In the genomic region with DNA sequence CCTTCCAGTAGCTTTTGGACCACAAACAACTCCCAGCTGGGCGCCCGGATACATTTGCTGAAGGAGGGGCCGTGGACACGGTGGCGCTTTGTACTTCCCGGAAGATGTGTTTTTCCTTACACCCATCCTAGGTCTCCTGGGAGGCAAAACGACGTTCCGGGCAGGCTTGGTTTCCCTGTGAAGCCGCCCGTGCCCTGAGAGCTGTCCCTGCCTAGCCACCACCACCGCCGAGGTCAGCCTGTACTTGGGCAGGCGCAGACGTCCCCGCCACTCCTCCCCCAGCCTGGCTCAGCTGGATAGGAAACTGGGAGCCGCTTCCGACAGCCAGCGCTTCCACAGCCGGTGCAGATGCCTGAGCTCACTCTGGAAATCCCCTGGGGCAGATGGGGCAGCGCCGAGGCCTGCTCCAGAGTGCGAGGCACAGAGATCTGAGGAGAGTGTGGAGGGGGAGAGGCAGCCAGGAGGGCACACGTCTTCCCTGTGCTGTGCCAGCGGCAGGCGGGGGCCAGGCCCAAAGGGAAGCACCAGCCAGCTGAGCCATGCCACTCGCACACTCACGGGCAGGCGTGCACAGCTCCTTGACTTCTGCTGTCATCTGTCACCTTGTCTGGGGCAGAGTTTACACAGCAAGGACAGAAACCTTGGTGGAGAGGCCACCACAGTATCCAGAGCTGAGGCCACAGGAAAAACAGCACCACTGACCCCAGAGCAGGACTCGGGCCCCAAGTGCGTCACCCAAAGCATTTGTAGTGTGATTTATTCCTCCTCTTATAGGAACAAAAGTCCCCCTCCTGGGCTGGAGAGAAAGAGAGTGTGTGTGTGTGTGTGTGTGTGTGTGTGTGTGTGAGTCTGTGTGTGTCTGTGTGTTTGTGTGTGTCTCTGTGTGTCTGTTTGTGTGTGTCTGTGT, we compare ENCODE assay signal across 1 cellular context.
TF ChIP-seq lines count a peak whose summit lies in the region.

No MANE protein-coding gene starts in this region.

TF ChIP-seq in HepG2, 621 proteins besides CTCF, POLR2A, EP300 and RAD21 (continued from another document):
- TF ChIP-seq, protein P1, sequence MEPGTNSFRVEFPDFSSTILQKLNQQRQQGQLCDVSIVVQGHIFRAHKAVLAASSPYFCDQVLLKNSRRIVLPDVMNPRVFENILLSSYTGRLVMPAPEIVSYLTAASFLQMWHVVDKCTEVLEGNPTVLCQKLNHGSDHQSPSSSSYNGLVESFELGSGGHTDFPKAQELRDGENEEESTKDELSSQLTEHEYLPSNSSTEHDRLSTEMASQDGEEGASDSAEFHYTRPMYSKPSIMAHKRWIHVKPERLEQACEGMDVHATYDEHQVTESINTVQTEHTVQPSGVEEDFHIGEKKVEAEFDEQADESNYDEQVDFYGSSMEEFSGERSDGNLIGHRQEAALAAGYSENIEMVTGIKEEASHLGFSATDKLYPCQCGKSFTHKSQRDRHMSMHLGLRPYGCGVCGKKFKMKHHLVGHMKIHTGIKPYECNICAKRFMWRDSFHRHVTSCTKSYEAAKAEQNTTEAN (CRISPR knock-in tag; conservative IDR thresholded peaks at IDR 0.05): peak; percentile 70; the same call in 1 of the 2 replicates
- TF ChIP-seq ZNF703 (CRISPR knock-in tag; IDR thresholded peaks at IDR 0.05; ENCODE audit: borderline replicate concordance) (0 out of 2 replicates have a peak, but pooled peaks have one; percentile 29), ZNF484 (CRISPR knock-in tag; IDR thresholded peaks at IDR 0.05; ENCODE audit: borderline replicate concordance, low read depth) (0 out of 2 replicates have a peak, but pooled peaks have one; percentile 13), ZKSCAN1 (IDR thresholded peaks at IDR 0.05; ENCODE audit: low read length) (no peak), ZNF496 (CRISPR knock-in tag; IDR thresholded peaks at IDR 0.05; ENCODE audit: insufficient replicate concordance) (no peak), ZNF235 (CRISPR knock-in tag; IDR thresholded peaks at IDR 0.05; ENCODE audit: borderline replicate concordance) (no peak), RNF2 (conservative IDR thresholded peaks at IDR 0.05; ENCODE audit: low read depth) (peak; percentile 93), NFKB2 (CRISPR knock-in tag; IDR thresholded peaks at IDR 0.05; ENCODE audit: borderline replicate concordance) (peak; percentile 81; the same call in 1 of the 2 replicates), TMF1 (CRISPR knock-in tag; IDR thresholded peaks at IDR 0.05; ENCODE audit: low read depth) (no peak), ZNF547 (CRISPR knock-in tag; IDR thresholded peaks at IDR 0.05) (peak; percentile 81), SRSF4 (IDR thresholded peaks at IDR 0.05; ENCODE audit: low read depth, low read length, poor library complexity, severe bottlenecking) (no peak), PCBP1 (IDR thresholded peaks at IDR 0.05; ENCODE audit: borderline replicate concordance, low read depth, low read length) (no peak), SP4 (CRISPR knock-in tag; IDR thresholded peaks at IDR 0.05) (no peak; the same call in 1 of the 2 replicates), ISX (CRISPR knock-in tag; conservative IDR thresholded peaks at IDR 0.05) (no peak), ZNF3 (CRISPR knock-in tag; IDR thresholded peaks at IDR 0.05) (no peak), CENPX (CRISPR knock-in tag; IDR thresholded peaks at IDR 0.05) (no peak), BORCS8-MEF2B (CRISPR knock-in tag; IDR thresholded peaks at IDR 0.05) (0 out of 2 replicates have a peak, but pooled peaks have one; percentile 72), JARID2 (CRISPR knock-in tag; IDR thresholded peaks at IDR 0.05; ENCODE audit: insufficient replicate concordance) (peak; percentile 51), ZNF775 (CRISPR knock-in tag; IDR thresholded peaks at IDR 0.05; ENCODE audit: borderline replicate concordance) (peak; percentile 85; the same call in 1 of the 2 replicates)
- TF ChIP-seq, protein P2, sequence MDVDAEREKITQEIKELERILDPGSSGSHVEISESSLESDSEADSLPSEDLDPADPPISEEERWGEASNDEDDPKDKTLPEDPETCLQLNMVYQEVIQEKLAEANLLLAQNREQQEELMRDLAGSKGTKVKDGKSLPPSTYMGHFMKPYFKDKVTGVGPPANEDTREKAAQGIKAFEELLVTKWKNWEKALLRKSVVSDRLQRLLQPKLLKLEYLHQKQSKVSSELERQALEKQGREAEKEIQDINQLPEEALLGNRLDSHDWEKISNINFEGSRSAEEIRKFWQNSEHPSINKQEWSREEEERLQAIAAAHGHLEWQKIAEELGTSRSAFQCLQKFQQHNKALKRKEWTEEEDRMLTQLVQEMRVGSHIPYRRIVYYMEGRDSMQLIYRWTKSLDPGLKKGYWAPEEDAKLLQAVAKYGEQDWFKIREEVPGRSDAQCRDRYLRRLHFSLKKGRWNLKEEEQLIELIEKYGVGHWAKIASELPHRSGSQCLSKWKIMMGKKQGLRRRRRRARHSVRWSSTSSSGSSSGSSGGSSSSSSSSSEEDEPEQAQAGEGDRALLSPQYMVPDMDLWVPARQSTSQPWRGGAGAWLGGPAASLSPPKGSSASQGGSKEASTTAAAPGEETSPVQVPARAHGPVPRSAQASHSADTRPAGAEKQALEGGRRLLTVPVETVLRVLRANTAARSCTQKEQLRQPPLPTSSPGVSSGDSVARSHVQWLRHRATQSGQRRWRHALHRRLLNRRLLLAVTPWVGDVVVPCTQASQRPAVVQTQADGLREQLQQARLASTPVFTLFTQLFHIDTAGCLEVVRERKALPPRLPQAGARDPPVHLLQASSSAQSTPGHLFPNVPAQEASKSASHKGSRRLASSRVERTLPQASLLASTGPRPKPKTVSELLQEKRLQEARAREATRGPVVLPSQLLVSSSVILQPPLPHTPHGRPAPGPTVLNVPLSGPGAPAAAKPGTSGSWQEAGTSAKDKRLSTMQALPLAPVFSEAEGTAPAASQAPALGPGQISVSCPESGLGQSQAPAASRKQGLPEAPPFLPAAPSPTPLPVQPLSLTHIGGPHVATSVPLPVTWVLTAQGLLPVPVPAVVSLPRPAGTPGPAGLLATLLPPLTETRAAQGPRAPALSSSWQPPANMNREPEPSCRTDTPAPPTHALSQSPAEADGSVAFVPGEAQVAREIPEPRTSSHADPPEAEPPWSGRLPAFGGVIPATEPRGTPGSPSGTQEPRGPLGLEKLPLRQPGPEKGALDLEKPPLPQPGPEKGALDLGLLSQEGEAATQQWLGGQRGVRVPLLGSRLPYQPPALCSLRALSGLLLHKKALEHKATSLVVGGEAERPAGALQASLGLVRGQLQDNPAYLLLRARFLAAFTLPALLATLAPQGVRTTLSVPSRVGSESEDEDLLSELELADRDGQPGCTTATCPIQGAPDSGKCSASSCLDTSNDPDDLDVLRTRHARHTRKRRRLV (CRISPR knock-in tag; IDR thresholded peaks at IDR 0.05): no peak
- TF ChIP-seq, protein P3, sequence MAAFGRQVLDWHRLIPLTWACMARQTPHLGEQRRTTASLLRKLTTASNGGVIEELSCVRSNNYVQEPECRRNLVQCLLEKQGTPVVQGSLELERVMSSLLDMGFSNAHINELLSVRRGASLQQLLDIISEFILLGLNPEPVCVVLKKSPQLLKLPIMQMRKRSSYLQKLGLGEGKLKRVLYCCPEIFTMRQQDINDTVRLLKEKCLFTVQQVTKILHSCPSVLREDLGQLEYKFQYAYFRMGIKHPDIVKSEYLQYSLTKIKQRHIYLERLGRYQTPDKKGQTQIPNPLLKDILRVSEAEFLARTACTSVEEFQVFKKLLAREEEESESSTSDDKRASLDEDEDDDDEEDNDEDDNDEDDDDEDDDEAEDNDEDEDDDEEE (CRISPR knock-in tag; IDR thresholded peaks at IDR 0.05): peak; percentile 58
- TF ChIP-seq, protein P4, sequence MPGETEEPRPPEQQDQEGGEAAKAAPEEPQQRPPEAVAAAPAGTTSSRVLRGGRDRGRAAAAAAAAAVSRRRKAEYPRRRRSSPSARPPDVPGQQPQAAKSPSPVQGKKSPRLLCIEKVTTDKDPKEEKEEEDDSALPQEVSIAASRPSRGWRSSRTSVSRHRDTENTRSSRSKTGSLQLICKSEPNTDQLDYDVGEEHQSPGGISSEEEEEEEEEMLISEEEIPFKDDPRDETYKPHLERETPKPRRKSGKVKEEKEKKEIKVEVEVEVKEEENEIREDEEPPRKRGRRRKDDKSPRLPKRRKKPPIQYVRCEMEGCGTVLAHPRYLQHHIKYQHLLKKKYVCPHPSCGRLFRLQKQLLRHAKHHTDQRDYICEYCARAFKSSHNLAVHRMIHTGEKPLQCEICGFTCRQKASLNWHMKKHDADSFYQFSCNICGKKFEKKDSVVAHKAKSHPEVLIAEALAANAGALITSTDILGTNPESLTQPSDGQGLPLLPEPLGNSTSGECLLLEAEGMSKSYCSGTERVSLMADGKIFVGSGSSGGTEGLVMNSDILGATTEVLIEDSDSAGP (CRISPR knock-in tag; IDR thresholded peaks at IDR 0.05; ENCODE audit: borderline replicate concordance): peak; percentile 83
- TF ChIP-seq, protein P5, sequence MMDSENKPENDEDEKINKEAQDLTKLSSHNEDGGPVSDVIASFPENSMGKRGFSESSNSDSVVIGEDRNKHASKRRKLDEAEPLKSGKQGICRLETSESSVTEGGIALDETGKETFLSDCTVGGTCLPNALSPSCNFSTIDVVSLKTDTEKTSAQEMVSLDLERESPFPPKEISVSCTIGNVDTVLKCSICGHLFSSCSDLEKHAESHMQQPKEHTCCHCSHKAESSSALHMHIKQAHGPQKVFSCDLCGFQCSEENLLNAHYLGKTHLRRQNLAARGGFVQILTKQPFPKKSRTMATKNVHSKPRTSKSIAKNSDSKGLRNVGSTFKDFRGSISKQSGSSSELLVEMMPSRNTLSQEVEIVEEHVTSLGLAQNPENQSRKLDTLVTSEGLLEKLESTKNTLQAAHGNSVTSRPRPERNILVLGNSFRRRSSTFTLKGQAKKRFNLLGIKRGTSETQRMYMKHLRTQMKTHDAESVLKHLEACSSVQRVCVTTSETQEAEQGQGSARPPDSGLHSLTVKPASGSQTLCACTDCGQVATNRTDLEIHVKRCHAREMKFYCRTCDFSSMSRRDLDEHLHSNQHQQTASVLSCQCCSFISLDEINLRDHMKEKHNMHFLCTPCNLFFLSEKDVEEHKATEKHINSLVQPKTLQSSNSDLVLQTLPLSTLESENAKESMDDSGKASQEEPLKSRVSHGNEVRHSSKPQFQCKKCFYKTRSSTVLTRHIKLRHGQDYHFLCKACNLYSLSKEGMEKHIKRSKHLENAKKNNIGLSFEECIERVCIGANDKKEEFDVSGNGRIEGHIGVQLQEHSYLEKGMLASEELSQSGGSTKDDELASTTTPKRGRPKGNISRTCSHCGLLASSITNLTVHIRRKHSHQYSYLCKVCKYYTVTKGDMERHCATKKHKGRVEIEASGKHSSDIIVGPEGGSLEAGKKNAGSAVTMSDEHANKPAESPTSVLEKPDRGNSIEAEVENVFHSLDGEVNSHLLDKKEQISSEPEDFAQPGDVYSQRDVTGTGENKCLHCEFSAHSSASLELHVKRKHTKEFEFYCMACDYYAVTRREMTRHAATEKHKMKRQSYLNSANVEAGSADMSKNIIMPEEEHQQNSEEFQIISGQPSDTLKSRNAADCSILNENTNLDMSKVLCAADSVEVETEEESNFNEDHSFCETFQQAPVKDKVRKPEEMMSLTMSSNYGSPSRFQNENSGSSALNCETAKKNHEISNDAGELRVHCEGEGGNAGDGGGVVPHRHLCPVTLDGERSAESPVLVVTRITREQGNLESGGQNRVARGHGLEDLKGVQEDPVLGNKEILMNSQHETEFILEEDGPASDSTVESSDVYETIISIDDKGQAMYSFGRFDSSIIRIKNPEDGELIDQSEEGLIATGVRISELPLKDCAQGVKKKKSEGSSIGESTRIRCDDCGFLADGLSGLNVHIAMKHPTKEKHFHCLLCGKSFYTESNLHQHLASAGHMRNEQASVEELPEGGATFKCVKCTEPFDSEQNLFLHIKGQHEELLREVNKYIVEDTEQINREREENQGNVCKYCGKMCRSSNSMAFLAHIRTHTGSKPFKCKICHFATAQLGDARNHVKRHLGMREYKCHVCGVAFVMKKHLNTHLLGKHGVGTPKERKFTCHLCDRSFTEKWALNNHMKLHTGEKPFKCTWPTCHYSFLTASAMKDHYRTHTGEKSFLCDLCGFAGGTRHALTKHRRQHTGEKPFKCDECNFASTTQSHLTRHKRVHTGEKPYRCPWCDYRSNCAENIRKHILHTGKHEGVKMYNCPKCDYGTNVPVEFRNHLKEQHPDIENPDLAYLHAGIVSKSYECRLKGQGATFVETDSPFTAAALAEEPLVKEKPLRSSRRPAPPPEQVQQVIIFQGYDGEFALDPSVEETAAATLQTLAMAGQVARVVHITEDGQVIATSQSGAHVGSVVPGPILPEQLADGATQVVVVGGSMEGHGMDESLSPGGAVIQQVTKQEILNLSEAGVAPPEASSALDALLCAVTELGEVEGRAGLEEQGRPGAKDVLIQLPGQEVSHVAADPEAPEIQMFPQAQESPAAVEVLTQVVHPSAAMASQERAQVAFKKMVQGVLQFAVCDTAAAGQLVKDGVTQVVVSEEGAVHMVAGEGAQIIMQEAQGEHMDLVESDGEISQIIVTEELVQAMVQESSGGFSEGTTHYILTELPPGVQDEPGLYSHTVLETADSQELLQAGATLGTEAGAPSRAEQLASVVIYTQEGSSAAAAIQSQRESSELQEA (CRISPR knock-in tag; IDR thresholded peaks at IDR 0.05; ENCODE audit: not compliant biosample characterization): no peak
- TF ChIP-seq, protein P6, sequence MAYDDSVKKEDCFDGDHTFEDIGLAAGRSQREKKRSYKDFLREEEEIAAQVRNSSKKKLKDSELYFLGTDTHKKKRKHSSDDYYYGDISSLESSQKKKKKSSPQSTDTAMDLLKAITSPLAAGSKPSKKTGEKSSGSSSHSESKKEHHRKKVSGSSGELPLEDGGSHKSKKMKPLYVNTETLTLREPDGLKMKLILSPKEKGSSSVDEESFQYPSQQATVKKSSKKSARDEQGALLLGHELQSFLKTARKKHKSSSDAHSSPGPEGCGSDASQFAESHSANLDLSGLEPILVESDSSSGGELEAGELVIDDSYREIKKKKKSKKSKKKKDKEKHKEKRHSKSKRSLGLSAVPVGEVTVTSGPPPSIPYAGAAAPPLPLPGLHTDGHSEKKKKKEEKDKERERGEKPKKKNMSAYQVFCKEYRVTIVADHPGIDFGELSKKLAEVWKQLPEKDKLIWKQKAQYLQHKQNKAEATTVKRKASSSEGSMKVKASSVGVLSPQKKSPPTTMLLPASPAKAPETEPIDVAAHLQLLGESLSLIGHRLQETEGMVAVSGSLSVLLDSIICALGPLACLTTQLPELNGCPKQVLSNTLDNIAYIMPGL (CRISPR knock-in tag; IDR thresholded peaks at IDR 0.05; ENCODE audit: borderline replicate concordance in 1 of 2, low read depth in 1 of 2): peak; percentile 70 to 75; a peak in 3 of 4 replicates
- TF ChIP-seq, protein P7, sequence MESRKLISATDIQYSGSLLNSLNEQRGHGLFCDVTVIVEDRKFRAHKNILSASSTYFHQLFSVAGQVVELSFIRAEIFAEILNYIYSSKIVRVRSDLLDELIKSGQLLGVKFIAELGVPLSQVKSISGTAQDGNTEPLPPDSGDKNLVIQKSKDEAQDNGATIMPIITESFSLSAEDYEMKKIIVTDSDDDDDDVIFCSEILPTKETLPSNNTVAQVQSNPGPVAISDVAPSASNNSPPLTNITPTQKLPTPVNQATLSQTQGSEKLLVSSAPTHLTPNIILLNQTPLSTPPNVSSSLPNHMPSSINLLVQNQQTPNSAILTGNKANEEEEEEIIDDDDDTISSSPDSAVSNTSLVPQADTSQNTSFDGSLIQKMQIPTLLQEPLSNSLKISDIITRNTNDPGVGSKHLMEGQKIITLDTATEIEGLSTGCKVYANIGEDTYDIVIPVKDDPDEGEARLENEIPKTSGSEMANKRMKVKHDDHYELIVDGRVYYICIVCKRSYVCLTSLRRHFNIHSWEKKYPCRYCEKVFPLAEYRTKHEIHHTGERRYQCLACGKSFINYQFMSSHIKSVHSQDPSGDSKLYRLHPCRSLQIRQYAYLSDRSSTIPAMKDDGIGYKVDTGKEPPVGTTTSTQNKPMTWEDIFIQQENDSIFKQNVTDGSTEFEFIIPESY (CRISPR knock-in tag; IDR thresholded peaks at IDR 0.05): peak; percentile 7; the same call in 1 of the 2 replicates
